Comparison of ENCODE assay signal across 11 cellular contexts in the genomic region with DNA sequence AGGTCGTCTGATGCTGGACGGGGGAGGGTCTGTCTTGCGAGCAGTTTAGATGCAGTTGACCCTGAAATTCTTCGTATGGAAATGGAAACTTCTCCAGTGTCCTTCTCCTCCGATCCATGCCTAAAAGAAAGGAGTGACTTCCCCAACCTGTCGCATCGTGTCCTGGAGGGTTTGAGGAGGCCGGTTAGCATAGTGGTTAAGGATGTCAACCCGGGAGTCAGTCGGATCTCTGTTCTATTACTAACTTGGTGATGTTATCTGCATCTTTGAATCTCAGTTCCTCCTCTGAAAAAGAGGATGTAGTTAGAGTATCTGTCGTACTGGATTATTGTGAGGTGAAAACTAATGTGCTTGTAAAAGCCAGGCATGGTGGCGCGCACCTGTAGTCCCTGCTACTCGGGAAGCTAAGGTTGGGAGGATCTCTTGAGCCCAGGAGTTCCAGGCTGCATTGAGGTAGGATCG. TPM values are rescaled to one million over a fixed set of nuclear protein-coding genes. Genes with fewer than 3 reads are reported as not detected.
DNase-seq lines count a peak whose midpoint lies in the region; ATAC-seq and TF ChIP-seq lines count a peak whose summit lies in the region.
"Had no signal": no experiment of that assay in that cellular context is flagged by ENCODE, and none has a peak within 500 bp of the region (broad histone marks: within the 10 kb centered on the region; RNA-seq: fewer than 3 reads in every experiment).

No MANE protein-coding gene starts in this region.

- peak overlapping the region; percentile 97 for H3K4me3 Mint-ChIP-seq in type B pancreatic cell

- no peaks in the 10 kb centered on the region for H3K36me3 ChIP-seq in cardiac muscle cell
- no peaks in the 10 kb centered on the region for H3K36me3 ChIP-seq in ascending aorta
- H3K36me3 ChIP-seq: Peyer's patch had no signal

- no peaks in the 10 kb centered on the region for H3K9me3 ChIP-seq in cardiac muscle cell (ENCODE audit: low read depth)
- no peaks in the 10 kb centered on the region for H3K9me3 ChIP-seq in ascending aorta
- H3K9me3 ChIP-seq: Caco-2, Peyer's patch had no signal

- TF ChIP-seq CTCF in cardiac muscle cell (IDR thresholded peaks at IDR 0.05; ENCODE audit: low read depth, low read length): no peak
- TF ChIP-seq CTCF in ascending aorta (IDR thresholded peaks at IDR 0.05): no peak
- TF ChIP-seq CTCF in type B pancreatic cell (conservative IDR thresholded peaks at IDR 0.05): no peak

- ATAC-seq in Right ventricle myocardium inferior (no peak), GM19035 (IDR thresholded peaks at IDR 0.05; ENCODE audit: unreplicated experiment) (no peak)

- no peaks in the 10 kb centered on the region for H3K9me3 Mint-ChIP-seq in type B pancreatic cell
- H3K9me3 Mint-ChIP-seq: activated naive CD4-positive, alpha-beta T cell treated with anti-CD3 and anti-CD28 coated beads, Interleukin-2, amount 50 U/mL, for 72 hours had no signal

- H3K4me1 ChIP-seq in cardiac muscle cell (ENCODE audit: low read depth) (no peaks in the 10 kb centered on the region), ascending aorta (peaks cover 6 to 12% of the 10 kb centered on the region in 2 donors)
- H3K4me1 ChIP-seq: Caco-2 had no signal

- no peaks in the 10 kb centered on the region for H3K36me3 Mint-ChIP-seq in type B pancreatic cell

- no peak for DNase-seq in cardiac muscle cell (ENCODE audit: low read depth in 1 of 2, low spot score in 1 of 2)
- no peak for DNase-seq in Right ventricle myocardium inferior (ENCODE audit: missing footprints)
- DNase-seq in ascending aorta (ENCODE audit: low spot score in 2 of 2): no peak
- peak; percentile 65 for DNase-seq in left kidney (ENCODE audit: low read depth, low spot score)
- no peak for DNase-seq in type B pancreatic cell (ENCODE audit: extremely low spot score, unreplicated experiment)
- DNase-seq in NCI-H69 (lab: John Stamatoyannopoulos, UW): no peak
- DNase-seq in DMS153 (lab: John Stamatoyannopoulos, UW): no peak
- DNase-seq: Caco-2 had no signal

- no peaks in the 10 kb centered on the region for H3K27me3 ChIP-seq in cardiac muscle cell
- H3K27me3 ChIP-seq in ascending aorta: no peaks in the 10 kb centered on the region

- peak overlapping the region; percentile 64 for H3K4me3 ChIP-seq in cardiac muscle cell
- H3K4me3 ChIP-seq in ascending aorta: peak overlapping the region; percentile 61 to 65

- H3K27ac Mint-ChIP-seq in type B pancreatic cell: peak overlapping the region; percentile 23
- H3K27ac Mint-ChIP-seq: activated naive CD4-positive, alpha-beta T cell treated with anti-CD3 and anti-CD28 coated beads, Interleukin-2, amount 50 U/mL, for 72 hours had no signal

- H3K27ac ChIP-seq in cardiac muscle cell: no peak overlapping the region
- no peak overlapping the region for H3K27ac ChIP-seq in ascending aorta
- H3K27ac ChIP-seq: Peyer's patch had no signal

- intact Hi-C loops in Right ventricle myocardium inferior (cut with DNase I) (no loop called here), ascending aorta (cut with DNase I) (no loop called here)

- H3K27me3 Mint-ChIP-seq in type B pancreatic cell: peaks cover 7% of the 10 kb centered on the region

- peaks cover 4% of the 10 kb centered on the region for H3K4me1 Mint-ChIP-seq in type B pancreatic cell (ENCODE audit: unreplicated experiment)

RNA-seq across cellular contexts. Expression of gene ZBTB8B, which starts 0.7 kb away (rescaled TPM):
- total RNA-seq in cardiac muscle cell (1.8 and 2.1 TPM in 2 replicates), Right ventricle myocardium inferior (not detected), ascending aorta (under 0.01 TPM), type B pancreatic cell (ENCODE audit: low replicate concordance) (0.74 and 1.9 TPM in 2 replicates)
- 0.56 and 0.96 TPM in 2 replicates for polyA plus RNA-seq in cardiac muscle cell
- total RNA-seq: activated naive CD4-positive, alpha-beta T cell treated with anti-CD3 and anti-CD28 coated beads, Interleukin-2, amount 50 U/mL, for 72 hours; Caco-2 had no signal
